7 cellular contexts compared by ENCODE assay signal in genomic region chr1:109240158-109241152, GRCh38. TPM values are rescaled to one million over a fixed set of nuclear protein-coding genes. Genes with fewer than 3 reads are reported as not detected.
DNase-seq lines count a peak whose midpoint lies in the region; ATAC-seq, FAIRE-seq and TF ChIP-seq lines count a peak whose summit lies in the region.

No MANE protein-coding gene starts in this region.

- CTCF ChIA-PET in endothelial cell of umbilical vein (lab: Charles Lee) = interaction anchor here (1.1 to 4.8 kb wide), 7 partner anchors 10 to 292 kb away, joined by 3 to 41 read pairs (median 3); partner anchors contain the start of genes CELSR2 and SORT1

- no peak overlapping the region for H2BK15ac ChIP-seq in H9 (ENCODE audit: low read depth, low read length)

- peaks cover 7% of the 10 kb centered on the region for H3K27me3 Mint-ChIP-seq in H9 (ENCODE audit: low read depth)

- H3K36me3 Mint-ChIP-seq in H9 (ENCODE audit: insufficient read depth in 1 of 3, low read depth in 3 of 3) = peaks cover 19 to 35% (median 33%) of the 10 kb centered on the region in 3 experiments; a peak in 6 of 7 replicates

- H3K18ac ChIP-seq in H9 (ENCODE audit: insufficient read length, low read depth, low read length) = no peak overlapping the region

- H4K8ac ChIP-seq in H9 (replicated peaks; ENCODE audit: insufficient read length, low read depth, low read length) = no peak overlapping the region

- H3K4me2 ChIP-seq in H9 (ENCODE audit: insufficient read depth, insufficient read length, low read length) (peak overlapping the region; percentile 14), endothelial cell of umbilical vein (ENCODE audit: insufficient read depth, low read length) (no peak overlapping the region)

- H3K27me3 ChIP-seq in H9 (ENCODE audit: insufficient read depth, low read length) (no peaks in the 10 kb centered on the region), endothelial cell of umbilical vein (ENCODE audit: control insufficient read depth in 2 of 2, insufficient read depth in 2 of 2, low read length in 2 of 2) (peaks cover 12 to 17% of the 10 kb centered on the region in 2 experiments)

- peaks cover 13 to 29% of the 10 kb centered on the region in 2 experiments for H3K36me3 ChIP-seq in endothelial cell of umbilical vein (ENCODE audit: control insufficient read depth in 2 of 2, extremely low read depth in 1 of 2, insufficient read depth in 2 of 2, low read length in 2 of 2)

- no peak overlapping the region for H3T11ph ChIP-seq in H9 (ENCODE audit: low read length)

- no peak for TF ChIP-seq CTCF in H9 (conservative IDR thresholded peaks at IDR 0.05)
- TF ChIP-seq CTCF in endothelial cell of umbilical vein (IDR thresholded peaks at IDR 0.05; ENCODE audit: extremely low read depth in 1 of 2, insufficient read depth in 1 of 2, low read depth in 1 of 2, low read length in 2 of 2) = no peak

- H3K9ac ChIP-seq in H9 (ENCODE audit: extremely low read depth, insufficient read length, low read length) (no peak overlapping the region), endothelial cell of umbilical vein (replicated peaks; ENCODE audit: extremely low read depth, insufficient read depth, low read length) (no peak overlapping the region)

- H3K23me2 ChIP-seq in H9 (ENCODE audit: insufficient read length, low read depth, low read length, poor library complexity, severe bottlenecking) = no peaks in the 10 kb centered on the region

- no peaks in the 10 kb centered on the region for H3K9me1 ChIP-seq in endothelial cell of umbilical vein (replicated peaks; ENCODE audit: control insufficient read depth, extremely low read depth, insufficient read depth, low read length)

- no peak for ATAC-seq in GM19463 (IDR thresholded peaks at IDR 0.05; ENCODE audit: unreplicated experiment)

- H4K5ac ChIP-seq in H9 (ENCODE audit: insufficient read length, low read depth, low read length) = no peak overlapping the region

- WGBS in H9 (ENCODE audit: extremely low coverage, insufficient read length, low lambda C conversion rate) = no CpG with 5 or more reads among the region's 26 CpGs

- no TSS peak for BruUV-seq in endothelial cell of umbilical vein (replicated peaks; lab: Mats Ljungman, UMichigan)

- no peak overlapping the region for H2AK5ac ChIP-seq in H9 (ENCODE audit: insufficient read length, low read length)

- no peak overlapping the region for H3K27ac ChIP-seq in H9 (ENCODE audit: insufficient read length, low read depth, low read length)
- no peak overlapping the region for H3K27ac ChIP-seq in endothelial cell of umbilical vein (ENCODE audit: insufficient read depth, low read depth, low read length)

- H3K4me1 ChIP-seq in H9 (ENCODE audit: insufficient read depth, low read length) = peaks cover 14% of the 10 kb centered on the region; the same call in 1 of the 2 replicates
- no peaks in the 10 kb centered on the region for H3K4me1 ChIP-seq in endothelial cell of umbilical vein (ENCODE audit: control insufficient read depth, extremely low read depth, insufficient read depth, low read length)

- H3K56ac ChIP-seq in H9 (ENCODE audit: insufficient read length, low read depth, low read length) = no peak overlapping the region

- H4K20me1 ChIP-seq in H9 (ENCODE audit: control insufficient read depth, insufficient read depth, insufficient read length) (no peaks in the 10 kb centered on the region), endothelial cell of umbilical vein (replicated peaks; ENCODE audit: control insufficient read depth, extremely low read depth, insufficient read depth, low read length) (no peaks in the 10 kb centered on the region)

- H2BK20ac ChIP-seq in H9 (ENCODE audit: low read depth, low read length, poor library complexity, severe bottlenecking) = no peak overlapping the region

- peaks cover 67 to 71% of the 10 kb centered on the region in 2 experiments for H3K4me1 Mint-ChIP-seq in H9

- no peaks in the 10 kb centered on the region; a peak in 1 of 5 replicates for H3K9me3 Mint-ChIP-seq in H9

- DNase-seq in H9 (peak; percentile 76), NCI-H82 (lab: John Stamatoyannopoulos, UW) (peak; percentile 72), endothelial cell of umbilical vein (ENCODE audit: low read depth, low spot score) (no peak), myocyte (ENCODE audit: low read depth) (peak; percentile 53), COLO829 (ENCODE audit: low spot score) (no peak), HTR-8/SVneo (ENCODE audit: insufficient read length, low spot score) (no peak)

- dilution Hi-C loops in endothelial cell of umbilical vein (cut with MboI; ENCODE audit: extremely low pct_ligation_motif_present, low sequenced_read_pairs) = no loop called here

- no peaks in the 10 kb centered on the region for H3K79me1 ChIP-seq in H9 (ENCODE audit: insufficient read depth, low read depth, low read length, poor library complexity, severe bottlenecking)

- no peak overlapping the region for H2BK5ac ChIP-seq in H9 (ENCODE audit: insufficient read length, low read length)

- FAIRE-seq in endothelial cell of umbilical vein (lab: Jason Lieb, UNC) = no peak
- no peak for FAIRE-seq in HTR-8/SVneo (lab: Jason Lieb, UNC)

- no peak overlapping the region for H3K23ac ChIP-seq in H9 (ENCODE audit: insufficient read length, low read depth, low read length)

- no peak overlapping the region for H3K4me3 Mint-ChIP-seq in H9

- H2AFZ ChIP-seq in H9 (ENCODE audit: low read length) (no peak overlapping the region), endothelial cell of umbilical vein (ENCODE audit: low read depth, low read length) (no peak overlapping the region)

- no peak overlapping the region for H2BK120ac ChIP-seq in H9 (ENCODE audit: low read depth, low read length, poor library complexity, severe bottlenecking)

- H4K91ac ChIP-seq in H9 (ENCODE audit: insufficient read length, low read depth, low read length) = no peak overlapping the region

- H3K4ac ChIP-seq in H9 (ENCODE audit: low read depth, low read length) = no peak overlapping the region

- peak; percentile 24 for TF ChIP-seq POLR2A in endothelial cell of umbilical vein (IDR thresholded peaks at IDR 0.05; ENCODE audit: low read depth, low read length)

- peak overlapping the region in 2 of 3 experiments; percentile 29 to 91; a peak in 2 of 7 replicates for H3K27ac Mint-ChIP-seq in H9

- intact Hi-C loops in endothelial cell of umbilical vein (cut with micrococcal nuclease) = loop anchor here (1.0 kb wide), 1 partner anchor 9 kb away; the partner anchor contains the start of gene CELSR2

- H3K4me3 ChIP-seq in endothelial cell of umbilical vein (replicated peaks in 1 of 3; ENCODE audit: insufficient read depth in 1 of 3, low read depth in 1 of 3, low read length in 3 of 3) = no peak overlapping the region

- H3K14ac ChIP-seq in H9 (ENCODE audit: insufficient read depth, low read length) = no peak overlapping the region

- H3K9me3 ChIP-seq in H9 (ENCODE audit: control insufficient read depth, low read depth, low read length) (no peaks in the 10 kb centered on the region), endothelial cell of umbilical vein (replicated peaks; ENCODE audit: control insufficient read depth, insufficient read depth, low read length) (no peaks in the 10 kb centered on the region)

- no peak overlapping the region for H2BK12ac ChIP-seq in H9 (ENCODE audit: insufficient read length, low read depth, low read length)

- H3K79me2 ChIP-seq in H9 (ENCODE audit: insufficient read depth, low read length) (no peaks in the 10 kb centered on the region), endothelial cell of umbilical vein (ENCODE audit: control insufficient read depth, insufficient read depth, low read length) (no peaks in the 10 kb centered on the region)

- POLR2A ChIA-PET in endothelial cell of umbilical vein (lab: Charles Lee) = no interaction called here

TF ChIP-seq in endothelial cell of umbilical vein, 7 proteins besides CTCF, POLR2A, EP300 and RAD21:
- TF ChIP-seq GATA2 (IDR thresholded peaks at IDR 0.05; ENCODE audit: insufficient read depth, insufficient read length, low read depth, low read length) = no peak
- TF ChIP-seq EZH2 (IDR thresholded peaks at IDR 0.05; ENCODE audit: borderline replicate concordance, low read depth, low read length, severe bottlenecking) = no peak

RNA-seq across cellular contexts. Expression of gene CELSR2, which starts 8.9 kb away (rescaled TPM):
- total RNA-seq in H9 (2021) (26.7 and 29.2 TPM in 2 replicates), endothelial cell of umbilical vein (1.4 and 2.2 TPM in 2 replicates), myocyte (0.31 and 0.43 TPM in 2 replicates)
- polyA plus RNA-seq in endothelial cell of umbilical vein = 0.76 and 0.90 TPM in 2 replicates
- polyA plus RNA-seq in endothelial cell of umbilical vein (2011; cell fraction: cytosol; rRNA removed) = 0.52 and 0.78 TPM in 2 replicates
- polyA plus RNA-seq in endothelial cell of umbilical vein (2011; cell fraction: nucleus; rRNA removed) = 1.5 and 1.9 TPM in 2 replicates
- polyA plus RNA-seq in endothelial cell of umbilical vein (2012) = 0.83 and 0.86 TPM in 2 replicates
- polyA minus RNA-seq in endothelial cell of umbilical vein = 2.1 and 2.8 TPM in 2 replicates
- 11.6 TPM for polyA minus RNA-seq in endothelial cell of umbilical vein (2011; cell fraction: cytosol; rRNA and poly(A)+ RNA removed)
- polyA minus RNA-seq in endothelial cell of umbilical vein (2011; cell fraction: nucleus; rRNA and poly(A)+ RNA removed) = 1.4 TPM in 2 replicates
- polyA plus RNA-seq in myocyte (2012) = 2.0 TPM

RNA-seq across cellular contexts. Expression of gene SARS1, which starts 26.7 kb away (rescaled TPM):
- total RNA-seq in H9 (2021) = 139 and 144 TPM in 2 replicates
- total RNA-seq in endothelial cell of umbilical vein = 176 and 178 TPM in 2 replicates
- polyA plus RNA-seq in endothelial cell of umbilical vein = 87.8 and 110 TPM in 2 replicates
- 146 and 163 TPM in 2 replicates for polyA plus RNA-seq in endothelial cell of umbilical vein (2011; cell fraction: cytosol; rRNA removed)
- polyA plus RNA-seq in endothelial cell of umbilical vein (2011; cell fraction: nucleus; rRNA removed) = 208 and 220 TPM in 2 replicates
- 140 and 165 TPM in 2 replicates for polyA plus RNA-seq in endothelial cell of umbilical vein (2012)
- 108 and 116 TPM in 2 replicates for polyA minus RNA-seq in endothelial cell of umbilical vein
- polyA minus RNA-seq in endothelial cell of umbilical vein (2011; cell fraction: cytosol; rRNA and poly(A)+ RNA removed) = 72.6 TPM
- 49.5 and 68.2 TPM in 2 replicates for polyA minus RNA-seq in endothelial cell of umbilical vein (2011; cell fraction: nucleus; rRNA and poly(A)+ RNA removed)
- total RNA-seq in myocyte = 146 and 160 TPM in 2 replicates
- 348 TPM for polyA plus RNA-seq in myocyte (2012)

RNA-seq across cellular contexts. Expression of gene PSRC1, which starts 42.5 kb away (rescaled TPM):
- 60.3 and 63.0 TPM in 2 replicates for total RNA-seq in H9 (2021)
- total RNA-seq in endothelial cell of umbilical vein = 23.4 and 29.3 TPM in 2 replicates
- 21.6 and 25.0 TPM in 2 replicates for polyA plus RNA-seq in endothelial cell of umbilical vein
- polyA plus RNA-seq in endothelial cell of umbilical vein (2011; cell fraction: cytosol; rRNA removed) = 21.1 and 21.9 TPM in 2 replicates
- polyA plus RNA-seq in endothelial cell of umbilical vein (2011; cell fraction: nucleus; rRNA removed) = 49.8 and 63.5 TPM in 2 replicates
- polyA plus RNA-seq in endothelial cell of umbilical vein (2012) = 7.5 and 14.9 TPM in 2 replicates
- 6.5 and 8.4 TPM in 2 replicates for polyA minus RNA-seq in endothelial cell of umbilical vein
- 15.6 TPM for polyA minus RNA-seq in endothelial cell of umbilical vein (2011; cell fraction: cytosol; rRNA and poly(A)+ RNA removed)
- 4.3 and 7.2 TPM in 2 replicates for polyA minus RNA-seq in endothelial cell of umbilical vein (2011; cell fraction: nucleus; rRNA and poly(A)+ RNA removed)
- 3.6 and 4.0 TPM in 2 replicates for total RNA-seq in myocyte
- 2.8 TPM for polyA plus RNA-seq in myocyte (2012)

Comparison
In these comparisons a context has a peak if more than half of its experiments do, and no peak if none do; other contexts are left out.
1. DNase-seq: peak in H9 (single experiment), NCI-H82 (single experiment) and myocyte (single experiment); none in endothelial cell of umbilical vein (single experiment), COLO829 (single experiment) and HTR-8/SVneo (single experiment).